Comparison of ENCODE assay signal across 1 cellular context in the genomic region with DNA sequence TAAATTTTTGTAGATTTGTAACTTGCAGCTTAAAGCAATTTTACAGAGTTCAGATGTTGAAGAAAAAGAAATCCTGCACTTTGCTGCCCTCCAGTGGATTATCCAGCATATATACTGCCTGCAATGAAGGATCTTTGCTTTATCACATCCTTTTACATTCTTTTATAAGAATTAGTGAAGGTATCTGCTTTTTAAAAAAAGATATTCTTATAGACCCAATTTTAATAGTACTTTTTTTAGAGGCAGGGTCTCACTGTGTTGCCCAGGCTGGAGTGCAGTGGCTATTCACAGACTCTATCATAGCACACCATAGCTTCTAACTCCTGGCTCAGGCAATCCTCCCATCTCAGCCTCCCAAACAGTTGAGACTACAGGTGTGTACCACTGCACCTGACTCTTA.
TF ChIP-seq lines count a peak whose summit lies in the region.

No MANE protein-coding gene starts in this region.

TF ChIP-seq in K562, 482 proteins besides CTCF, POLR2A, EP300 and RAD21 (continued from another document):
- TF ChIP-seq, protein P1, sequence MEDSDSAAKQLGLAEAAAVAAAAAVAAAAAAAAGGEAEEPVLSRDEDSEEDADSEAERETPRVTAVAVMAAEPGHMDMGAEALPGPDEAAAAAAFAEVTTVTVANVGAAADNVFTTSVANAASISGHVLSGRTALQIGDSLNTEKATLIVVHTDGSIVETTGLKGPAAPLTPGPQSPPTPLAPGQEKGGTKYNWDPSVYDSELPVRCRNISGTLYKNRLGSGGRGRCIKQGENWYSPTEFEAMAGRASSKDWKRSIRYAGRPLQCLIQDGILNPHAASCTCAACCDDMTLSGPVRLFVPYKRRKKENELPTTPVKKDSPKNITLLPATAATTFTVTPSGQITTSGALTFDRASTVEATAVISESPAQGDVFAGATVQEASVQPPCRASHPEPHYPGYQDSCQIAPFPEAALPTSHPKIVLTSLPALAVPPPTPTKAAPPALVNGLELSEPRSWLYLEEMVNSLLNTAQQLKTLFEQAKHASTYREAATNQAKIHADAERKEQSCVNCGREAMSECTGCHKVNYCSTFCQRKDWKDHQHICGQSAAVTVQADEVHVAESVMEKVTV (CRISPR knock-in tag; IDR thresholded peaks at IDR 0.05), result 0 out of 2 replicates have a peak, but pooled peaks have one; percentile 30
- no peak for TF ChIP-seq NR3C1 (CRISPR knock-in tag; IDR thresholded peaks at IDR 0.05)
- TF ChIP-seq STAT5A (IDR thresholded peaks at IDR 0.05; ENCODE audit: borderline replicate concordance, low read length), result no peak
- TF ChIP-seq, protein P2, sequence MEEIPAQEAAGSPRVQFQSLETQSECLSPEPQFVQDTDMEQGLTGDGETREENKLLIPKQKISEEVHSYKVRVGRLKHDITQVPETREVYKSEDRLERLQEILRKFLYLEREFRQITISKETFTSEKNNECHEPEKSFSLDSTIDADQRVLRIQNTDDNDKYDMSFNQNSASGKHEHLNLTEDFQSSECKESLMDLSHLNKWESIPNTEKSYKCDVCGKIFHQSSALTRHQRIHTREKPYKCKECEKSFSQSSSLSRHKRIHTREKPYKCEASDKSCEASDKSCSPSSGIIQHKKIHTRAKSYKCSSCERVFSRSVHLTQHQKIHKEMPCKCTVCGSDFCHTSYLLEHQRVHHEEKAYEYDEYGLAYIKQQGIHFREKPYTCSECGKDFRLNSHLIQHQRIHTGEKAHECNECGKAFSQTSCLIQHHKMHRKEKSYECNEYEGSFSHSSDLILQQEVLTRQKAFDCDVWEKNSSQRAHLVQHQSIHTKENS (CRISPR knock-in tag; IDR thresholded peaks at IDR 0.05), result no peak
- TF ChIP-seq HNRNPLL (IDR thresholded peaks at IDR 0.05; ENCODE audit: low read depth, low read length, poor library complexity, severe bottlenecking), result no peak
- TF ChIP-seq SLC30A9 (CRISPR knock-in tag; IDR thresholded peaks at IDR 0.05), result no peak
- no peak for TF ChIP-seq ZNF124 (CRISPR knock-in tag; IDR thresholded peaks at IDR 0.05)
- TF ChIP-seq ETS2 (tag; IDR thresholded peaks at IDR 0.05; ENCODE audit: borderline replicate concordance, poor library complexity, severe bottlenecking), result no peak
- no peak for TF ChIP-seq U2AF1 (optimal IDR thresholded peaks at IDR 0.05; ENCODE audit: low read depth, low read length)
- no peak for TF ChIP-seq MTF1 (CRISPR knock-in tag; IDR thresholded peaks at IDR 0.05; ENCODE audit: borderline replicate concordance)
- no peak for TF ChIP-seq SP2 (IDR thresholded peaks at IDR 0.05; ENCODE audit: extremely low read depth, low read depth, low read length, poor library complexity, severe bottlenecking)
- TF ChIP-seq SMC3 (conservative IDR thresholded peaks at IDR 0.05; ENCODE audit: insufficient read depth, low read depth, low read length), result peak; percentile 45; the same call in 1 of the 2 replicates
- TF ChIP-seq E2F3 (CRISPR knock-in tag; IDR thresholded peaks at IDR 0.05), result no peak
